Comparison of ENCODE assay signal across 37 cellular contexts in genomic region chr7:152848026-152848425, GRCh38.
"Had no signal": no experiment of that assay in that cellular context is flagged by ENCODE, and none has a peak within 500 bp of the region (broad histone marks: within the 10 kb centered on the region; RNA-seq: fewer than 3 reads in every experiment).

No MANE protein-coding gene starts in this region.

- H3K27ac Mint-ChIP-seq: activated B cell treated with CpG ODN at 0.5 μM for 24 hours; activated CD4-positive, alpha-beta memory T cell treated with anti-CD3 and anti-CD28 coated beads, Interleukin-2, amount 10 ng/mL, durations not matched to agents 7 days and 5 days; activated CD8-positive, alpha-beta memory T cell treated with anti-CD3 and anti-CD28 coated beads, Interleukin-2, amount 10 ng/mL, durations not matched to agents 7 days and 5 days; activated naive CD4-positive, alpha-beta T cell treated with anti-CD3 and anti-CD28 coated beads, Interleukin-2, amount 50 U/mL, for 24 hours; activated naive CD8-positive, alpha-beta T cell treated with anti-CD3 and anti-CD28 coated beads, Interleukin-2, amount 10 ng/mL, durations not matched to agents 7 days and 5 days had no signal

- H3K36me3 Mint-ChIP-seq: activated CD8-positive, alpha-beta memory T cell treated with anti-CD3 and anti-CD28 coated beads, Interleukin-2, amount 10 ng/mL, durations not matched to agents 7 days and 5 days; activated naive CD8-positive, alpha-beta T cell treated with anti-CD3 and anti-CD28 coated beads, Interleukin-2, amount 10 ng/mL, durations not matched to agents 7 days and 5 days had no signal

- H3K9me3 Mint-ChIP-seq: activated B cell treated with CpG ODN at 0.5 μM for 24 hours; activated CD4-positive, alpha-beta memory T cell treated with anti-CD3 and anti-CD28 coated beads, Interleukin-2, amount 10 ng/mL, durations not matched to agents 7 days and 5 days; activated naive CD4-positive, alpha-beta T cell treated with anti-CD3 and anti-CD28 coated beads, Interleukin-2, amount 50 U/mL, for 24 hours; activated naive CD8-positive, alpha-beta T cell treated with anti-CD3 and anti-CD28 coated beads, Interleukin-2, amount 10 ng/mL, durations not matched to agents 7 days and 5 days; central memory CD8-positive, alpha-beta T cell had no signal

- H3K4me1 ChIP-seq: ascending aorta, Peyer's patch, SJSA1 had no signal

- H3K4me3 ChIP-seq: ascending aorta, cardiac muscle cell, K562, MG63, Peyer's patch, SJSA1 had no signal

- H3K9me3 ChIP-seq: ascending aorta, MG63, Peyer's patch, SJSA1 had no signal

- H3K27me3 ChIP-seq: ascending aorta, cardiac muscle cell, MG63, Peyer's patch, SJSA1 had no signal

- DNase-seq: activated B cell treated with CpG ODN at 0.5 μM for 24 hours; activated CD4-positive, alpha-beta memory T cell treated with anti-CD3 and anti-CD28 coated beads, Interleukin-2, amount 10 ng/mL, durations not matched to agents 7 days and 5 days; activated CD4-positive, alpha-beta T cell treated with anti-CD3 and anti-CD28 coated beads for 4 hours; activated CD4-positive, CD25-positive, alpha-beta regulatory T cell treated with anti-CD3 and anti-CD28 coated beads, Interleukin-2, amount 50 U/mL, for 72 hours; activated CD8-positive, alpha-beta memory T cell treated with anti-CD3 and anti-CD28 coated beads for 24 hours; activated CD8-positive, alpha-beta memory T cell treated with anti-CD3 and anti-CD28 coated beads, Interleukin-2, amount 10 ng/mL, durations not matched to agents 7 days and 5 days; activated CD8-positive, alpha-beta memory T cell treated with anti-CD3 and anti-CD28 coated beads, Interleukin-2, amount 50 U/mL, for 48 hours; activated effector memory CD4-positive, alpha-beta T cell treated with Interleukin-2 at 50 U/mL for 16 hours; activated naive CD8-positive, alpha-beta T cell treated with anti-CD3 and anti-CD28 coated beads, Interleukin-2, amount 10 ng/mL, durations not matched to agents 7 days and 5 days; activated T-cell treated with anti-CD3 and anti-CD28 coated beads, Interleukin-2, amount 50 U/mL, for 48 hours; amygdala; Karpas-422; MG63; MV-4-11; NCI-H1092; NCI-H1436 treated with DMSO at 0.1 percent for 48 hours; NCI-H1694 treated with DMSO at 0.1 percent for 48 hours; NCI-H2029; NCI-H345; NCI-H524 treated with DMSO at 0.1 percent for 48 hours; NCI-H748 treated with DMSO at 0.1 percent for 48 hours; NK-92 treated with Interleukin-12 subunit alpha and Interleukin-12 subunit beta, amount 100 ng/mL, for 24 hours; PC-3; Peyer's patch; RPMI8226; SHP77; SW 1271; T-helper 1 cell; T-helper 2 cell; T-helper 9 cell had no signal

- H3K4me3 Mint-ChIP-seq: activated B cell treated with CpG ODN at 0.5 μM for 24 hours; activated CD4-positive, alpha-beta memory T cell treated with anti-CD3 and anti-CD28 coated beads, Interleukin-2, amount 10 ng/mL, durations not matched to agents 7 days and 5 days; activated CD8-positive, alpha-beta memory T cell treated with anti-CD3 and anti-CD28 coated beads, Interleukin-2, amount 10 ng/mL, durations not matched to agents 7 days and 5 days; activated naive CD4-positive, alpha-beta T cell treated with anti-CD3 and anti-CD28 coated beads, Interleukin-2, amount 50 U/mL, for 24 hours; activated naive CD8-positive, alpha-beta T cell treated with anti-CD3 and anti-CD28 coated beads, Interleukin-2, amount 10 ng/mL, durations not matched to agents 7 days and 5 days; central memory CD8-positive, alpha-beta T cell had no signal

- H3K4me1 Mint-ChIP-seq: activated B cell treated with CpG ODN at 0.5 μM for 24 hours; activated CD4-positive, alpha-beta memory T cell treated with anti-CD3 and anti-CD28 coated beads, Interleukin-2, amount 10 ng/mL, durations not matched to agents 7 days and 5 days; activated CD8-positive, alpha-beta memory T cell treated with anti-CD3 and anti-CD28 coated beads, Interleukin-2, amount 10 ng/mL, durations not matched to agents 7 days and 5 days; activated naive CD4-positive, alpha-beta T cell treated with anti-CD3 and anti-CD28 coated beads, Interleukin-2, amount 50 U/mL, for 24 hours; activated naive CD8-positive, alpha-beta T cell treated with anti-CD3 and anti-CD28 coated beads, Interleukin-2, amount 10 ng/mL, durations not matched to agents 7 days and 5 days; central memory CD8-positive, alpha-beta T cell had no signal

- H3K27ac ChIP-seq: ascending aorta, cardiac muscle cell, Peyer's patch, SJSA1, VCaP had no signal

- H3K27me3 Mint-ChIP-seq: activated B cell treated with CpG ODN at 0.5 μM for 24 hours; activated CD4-positive, alpha-beta memory T cell treated with anti-CD3 and anti-CD28 coated beads, Interleukin-2, amount 10 ng/mL, durations not matched to agents 7 days and 5 days; activated CD8-positive, alpha-beta memory T cell treated with anti-CD3 and anti-CD28 coated beads, Interleukin-2, amount 10 ng/mL, durations not matched to agents 7 days and 5 days; activated naive CD4-positive, alpha-beta T cell treated with anti-CD3 and anti-CD28 coated beads, Interleukin-2, amount 50 U/mL, for 24 hours; activated naive CD8-positive, alpha-beta T cell treated with anti-CD3 and anti-CD28 coated beads, Interleukin-2, amount 10 ng/mL, durations not matched to agents 7 days and 5 days; central memory CD8-positive, alpha-beta T cell had no signal

- H3K36me3 ChIP-seq: ascending aorta, cardiac muscle cell, MG63, Peyer's patch, SJSA1 had no signal

- ATAC-seq: activated CD8-positive, alpha-beta memory T cell treated with anti-CD3 and anti-CD28 coated beads, Interleukin-2, amount 10 ng/mL, durations not matched to agents 7 days and 5 days; PC-3 had no signal
